10 cellular contexts compared by ENCODE assay signal in the genomic region with DNA sequence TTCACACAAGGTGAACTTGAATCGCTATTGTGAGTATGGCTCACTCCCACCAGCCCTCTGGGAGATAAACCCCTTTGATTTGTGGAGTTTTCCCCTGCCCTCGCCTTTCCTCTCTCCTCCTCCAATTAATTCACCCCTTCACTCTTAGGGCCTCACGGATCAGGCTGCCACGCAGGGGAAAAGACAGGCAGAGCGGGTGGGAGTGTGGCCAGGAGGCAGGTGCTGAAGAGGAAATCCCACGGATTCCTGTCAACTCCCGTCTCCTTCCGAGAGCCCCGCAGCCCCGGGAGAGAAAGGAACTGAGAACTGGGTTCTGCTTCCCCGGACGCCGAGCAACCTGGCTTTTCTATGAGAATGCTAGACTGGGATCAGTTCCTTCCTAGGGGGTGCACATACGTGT.
DNase-seq lines count a peak whose midpoint lies in the region; ATAC-seq and TF ChIP-seq lines count a peak whose summit lies in the region.
"Had no signal": no experiment of that assay in that cellular context is flagged by ENCODE, and none has a peak within 500 bp of the region (broad histone marks: within the 10 kb centered on the region; RNA-seq: fewer than 3 reads in every experiment).

No MANE protein-coding gene starts in this region.

- H3F3A ChIP-seq in neural progenitor cell (ENCODE audit: low read depth), result peaks cover 37% of the 10 kb centered on the region

- peak overlapping the region; percentile 31 for H3K27ac ChIP-seq in neural progenitor cell

- H3K9me3 ChIP-seq in neural progenitor cell (ENCODE audit: low read depth), result no peaks in the 10 kb centered on the region
- H3K9me3 ChIP-seq: Caco-2 had no signal

- H3K27me3 Mint-ChIP-seq in neural progenitor cell (ENCODE audit: insufficient read depth, low read depth), result peaks cover 17% of the 10 kb centered on the region

- ATAC-seq in HG03097 (IDR thresholded peaks at IDR 0.05; ENCODE audit: low FRiP score, unreplicated experiment), result no peak

- no peaks in the 10 kb centered on the region for H3K36me3 Mint-ChIP-seq in neural progenitor cell

- H2AFZ ChIP-seq in neural progenitor cell (replicated peaks), result no peak overlapping the region

- no peak for TF ChIP-seq CTCF in AG10803 (conservative IDR thresholded peaks at IDR 0.05; ENCODE audit: low read length)
- no peak for TF ChIP-seq CTCF in epithelial cell of esophagus (IDR thresholded peaks at IDR 0.05; ENCODE audit: insufficient read depth, low read depth, low read length, missing control alignments)
- no peak for TF ChIP-seq CTCF in neural progenitor cell (IDR thresholded peaks at IDR 0.05)

- H3K4me3 Mint-ChIP-seq in neural progenitor cell, result no peak overlapping the region

- H3K9me3 Mint-ChIP-seq in neural progenitor cell, result peaks cover 12% of the 10 kb centered on the region

- H3K4me1 ChIP-seq in neural progenitor cell, result peaks cover 49% of the 10 kb centered on the region
- H3K4me1 ChIP-seq: Caco-2 had no signal

- H4K20me1 ChIP-seq in neural progenitor cell (ENCODE audit: low read depth), result no peaks in the 10 kb centered on the region

- no peaks in the 10 kb centered on the region for H3K27me3 ChIP-seq in neural progenitor cell

- no peaks in the 10 kb centered on the region for H3K36me3 ChIP-seq in neural progenitor cell

- peaks cover 12% of the 10 kb centered on the region for H3K4me1 Mint-ChIP-seq in neural progenitor cell

- no peak overlapping the region for H3K9ac ChIP-seq in neural progenitor cell

- no peaks in the 10 kb centered on the region for H3K79me2 ChIP-seq in neural progenitor cell (ENCODE audit: low read depth)

- DNase-seq in AG10803 (ENCODE audit: low read depth), result no peak
- DNase-seq in NCI-H1930 (lab: John Stamatoyannopoulos, UW), result peak; percentile 23 to 30
- peak; percentile 9 for DNase-seq in epithelial cell of esophagus (ENCODE audit: low read depth)
- peak; percentile 24 for DNase-seq in neural progenitor cell (ENCODE audit: low spot score)
- DNase-seq in SKM-1 (lab: John Stamatoyannopoulos, UW; ENCODE audit: unreplicated experiment), result no peak
- no peak for DNase-seq in stimulated activated CD4-positive, alpha-beta T cell treated with anti-CD3 and anti-CD28 coated beads, Interleukin-4, amount 100 ng/mL, for 1 hour
- no peak for DNase-seq in central memory CD4-positive, alpha-beta T cell
- DNase-seq: activated CD4-positive, alpha-beta T cell treated with anti-CD3 and anti-CD28 coated beads for 1 hour had no signal

- no peak overlapping the region for H3K27ac Mint-ChIP-seq in neural progenitor cell

- peak overlapping the region; percentile 32 for H3K4me2 ChIP-seq in neural progenitor cell

- peak overlapping the region; percentile 32; the same call in 1 of the 2 replicates for H3K4me3 ChIP-seq in AG10803 (ENCODE audit: low read length)
- H3K4me3 ChIP-seq in epithelial cell of esophagus (ENCODE audit: low read length), result no peak overlapping the region
- no peak overlapping the region for H3K4me3 ChIP-seq in neural progenitor cell

Comparison
In these comparisons a context has a peak if more than half of its experiments do, and no peak if none do; other contexts are left out.
1. DNase-seq: peak in NCI-H1930 (2 of 2), epithelial cell of esophagus (single experiment) and neural progenitor cell (single experiment); none in AG10803 (single experiment), SKM-1 (single experiment), stimulated activated CD4-positive, alpha-beta T cell treated with anti-CD3 and anti-CD28 coated beads, Interleukin-4, amount 100 ng/mL, for 1 hour (single experiment) and central memory CD4-positive, alpha-beta T cell (single experiment).